ENCODE assay signal across 12 cellular contexts in the genomic region with DNA sequence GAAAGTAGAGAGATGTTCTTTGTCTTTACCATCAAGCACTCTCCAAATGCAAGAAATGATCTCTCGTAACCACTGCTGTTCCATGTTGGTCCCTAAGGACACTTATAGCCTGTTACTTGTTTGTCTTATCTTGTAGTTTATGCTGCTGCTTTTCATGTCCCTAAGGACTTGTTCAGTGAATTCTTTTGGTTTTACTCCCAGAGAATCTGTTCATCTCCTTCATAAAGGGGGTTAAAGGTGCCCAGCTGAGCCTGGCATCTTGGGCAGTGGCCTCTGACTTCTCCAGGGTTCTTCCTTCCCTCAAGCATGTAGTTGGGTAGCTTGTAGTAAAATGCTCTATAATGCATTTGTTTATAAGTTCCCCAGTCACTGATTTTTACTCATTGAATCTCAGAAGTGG. TPM values are rescaled to one million over a fixed set of nuclear protein-coding genes. Genes with fewer than 3 reads are reported as not detected.
DNase-seq lines count a peak whose midpoint lies in the region; ATAC-seq and TF ChIP-seq lines count a peak whose summit lies in the region.
"Had no signal": no experiment of that assay in that cellular context is flagged by ENCODE, and none has a peak within 500 bp of the region (broad histone marks: within the 10 kb centered on the region; RNA-seq: fewer than 3 reads in every experiment).

No MANE protein-coding gene starts in this region.

- DNase-seq in COLO829 (ENCODE audit: low spot score) = peak; percentile 38
- no peak for DNase-seq in OCI-LY7 (ENCODE audit: low spot score)
- no peak for DNase-seq in gastrocnemius medialis
- no peak for DNase-seq in middle frontal gyrus (ENCODE audit: extremely low spot score, low spot score)
- DNase-seq in GM19238 (ENCODE audit: insufficient read length, low spot score) = no peak
- DNase-seq: activated CD4-positive, alpha-beta T cell treated with anti-CD3 and anti-CD28 coated beads for 4 hours; NCI-H1105; NCI-H774 had no signal

- H3K4me3 ChIP-seq in OCI-LY7 (ENCODE audit: low read depth, low read length, poor library complexity, severe bottlenecking) = peak overlapping the region; percentile 72
- H3K4me3 ChIP-seq in gastroesophageal sphincter = no peak overlapping the region
- no peak overlapping the region for H3K4me3 ChIP-seq in gastrocnemius medialis
- H3K4me3 ChIP-seq: cardiac muscle cell had no signal

- WGBS in gastroesophageal sphincter (ENCODE audit: low coverage in 1 of 2), 2 donors = 70 to 100% methylated on average over 1 of the region's 1 CpG

- ATAC-seq in gastroesophageal sphincter = no peak
- no peak for ATAC-seq in gastrocnemius medialis
- no peak for ATAC-seq in HG02938 (IDR thresholded peaks at IDR 0.05; ENCODE audit: unreplicated experiment)
- ATAC-seq in HG03139 (IDR thresholded peaks at IDR 0.05; ENCODE audit: unreplicated experiment) = no peak

- H3K79me2 ChIP-seq in OCI-LY7 (ENCODE audit: insufficient read depth, low read depth, low read length) = peaks cover 43% of the 10 kb centered on the region

- no TSS peak for BruUV-seq in OCI-LY7 (replicated peaks; lab: Mats Ljungman, UMichigan)

- H3K4me2 ChIP-seq in OCI-LY7 (ENCODE audit: low read length) = peak overlapping the region; percentile 89

- in situ Hi-C loops in gastrocnemius medialis (cut with MboI; ENCODE audit: low sequenced_read_pairs in 4 of 4) = loop anchor here in 1 of 4 donors (25.0 kb wide), 1 partner anchor 369 kb away; a partner anchor contains a TSS

- peak overlapping the region; percentile 54; the same call in 1 of the 2 replicates for H2AFZ ChIP-seq in OCI-LY7 (ENCODE audit: low read length)

- POLR2A ChIA-PET in OCI-LY7 (lab: Charles Lee) = interaction anchor here (0.6 kb wide), 1 partner anchor 290 kb away, joined by 3 read pairs; no protein-coding TSS in a partner anchor

- H3K27me3 ChIP-seq in gastroesophageal sphincter (no peaks in the 10 kb centered on the region), gastrocnemius medialis (no peaks in the 10 kb centered on the region)
- H3K27me3 ChIP-seq: cardiac muscle cell had no signal

- no peaks in the 10 kb centered on the region for H4K20me1 ChIP-seq in OCI-LY7 (ENCODE audit: insufficient read depth, low read length)

- no peak for TF ChIP-seq EP300 in gastroesophageal sphincter (IDR thresholded peaks at IDR 0.05)

- intact Hi-C loops in OCI-LY7 (cut with micrococcal nuclease; ENCODE audit: unreplicated experiment) = loop anchor here (10.0 kb wide), 1 partner anchor 383 kb away; a partner anchor contains a TSS
- intact Hi-C loops in gastrocnemius medialis (cut with DNase I; ENCODE audit: low total_unique reads) = loop anchor here (2.0 to 10.0 kb wide), 3 partner anchors 27 to 756 kb away; no protein-coding TSS in a partner anchor

- H3K4me1 ChIP-seq in OCI-LY7 (ENCODE audit: insufficient read depth, low read length, poor library complexity, severe bottlenecking) (peaks cover 76% of the 10 kb centered on the region), gastroesophageal sphincter (peaks cover 9 to 96% (median 42%) of the 10 kb centered on the region in 3 donors), gastrocnemius medialis (peaks cover 71 to 79% of the 10 kb centered on the region in 2 donors)

- no peak for TF ChIP-seq CTCF in OCI-LY7 (conservative IDR thresholded peaks at IDR 0.05; ENCODE audit: low read length)
- TF ChIP-seq CTCF in gastroesophageal sphincter (IDR thresholded peaks at IDR 0.05) = no peak
- no peak for TF ChIP-seq CTCF in gastrocnemius medialis (IDR thresholded peaks at IDR 0.05 in 4 of 5, conservative IDR thresholded peaks at IDR 0.05 in 1 of 5)

- H3K9me3 ChIP-seq in OCI-LY7 (ENCODE audit: low read length) = no peaks in the 10 kb centered on the region
- H3K9me3 ChIP-seq in gastroesophageal sphincter = no peaks in the 10 kb centered on the region
- H3K9me3 ChIP-seq in gastrocnemius medialis = no peaks in the 10 kb centered on the region

- H3K27ac ChIP-seq in OCI-LY7 (ENCODE audit: low read depth, low read length, poor library complexity, severe bottlenecking) (peak overlapping the region; percentile 98), gastroesophageal sphincter (peak overlapping the region; percentile 85 to 99 (median 87)), gastrocnemius medialis (peak overlapping the region; percentile 95 to 98 (median 98))
- H3K27ac ChIP-seq: cardiac muscle cell had no signal

- CTCF ChIA-PET in OCI-LY7 (lab: Charles Lee; ENCODE audit: unreplicated experiment) = interaction anchor here (0.5 kb wide), 1 partner anchor 63 kb away, joined by 3 read pairs; no protein-coding TSS in a partner anchor

- no peaks in the 10 kb centered on the region for H3K9me2 ChIP-seq in OCI-LY7 (ENCODE audit: insufficient read depth, low read length)

- H3K36me3 ChIP-seq in OCI-LY7 (ENCODE audit: insufficient read depth, low read length) (no peaks in the 10 kb centered on the region; the same call in 1 of the 2 replicates), gastroesophageal sphincter (no peaks in the 10 kb centered on the region), gastrocnemius medialis (no peaks in the 10 kb centered on the region)
- H3K36me3 ChIP-seq: cardiac muscle cell had no signal

- no peak for TF ChIP-seq POLR2A in gastroesophageal sphincter (IDR thresholded peaks at IDR 0.05)
- TF ChIP-seq POLR2A in gastrocnemius medialis (IDR thresholded peaks at IDR 0.05) = no peak

RNA-seq across cellular contexts. Expression of a gene that starts 0.9 kb away (rescaled TPM):
- 37.2 and 46.9 TPM in 2 replicates for total RNA-seq in OCI-LY7 (2014; rRNA removed; shearing (Covaris generic))
- total RNA-seq in OCI-LY7 (2022) = 31.7 and 34.9 TPM in 2 replicates
- total RNA-seq in gastroesophageal sphincter = 100 to 1,000 TPM; 241 to 418 (median 291) TPM
- total RNA-seq in gastrocnemius medialis = 100 to 1,000 TPM in 2 of 4 donors, 10 to 100 TPM in 2; 72.9 to 153 (median 100) TPM

RNA-seq across cellular contexts. Expression of a gene that starts 59.6 kb away (rescaled TPM):
- total RNA-seq in OCI-LY7 (2014; rRNA removed; shearing (Covaris generic)) = 19.3 and 24.4 TPM in 2 replicates
- total RNA-seq in OCI-LY7 (2022) = 55.4 and 62.7 TPM in 2 replicates
- 100 to 1,000 TPM; 119 to 140 (median 131) TPM for total RNA-seq in gastroesophageal sphincter
- total RNA-seq in gastrocnemius medialis = 100 to 1,000 TPM in 3 of 4 donors, 10 to 100 TPM in 1; 93.3 to 174 (median 139) TPM
